Comparison of ENCODE assay signal across 11 cellular contexts in genomic region chr22:26482171-26482570, GRCh38. TPM values are rescaled to one million over a fixed set of nuclear protein-coding genes. Genes with fewer than 3 reads are reported as not detected.
DNase-seq lines count a peak whose midpoint lies in the region; ATAC-seq, FAIRE-seq and TF ChIP-seq lines count a peak whose summit lies in the region.
"Had no signal": no experiment of that assay in that cellular context is flagged by ENCODE, and none has a peak within 500 bp of the region (broad histone marks: within the 10 kb centered on the region; RNA-seq: fewer than 3 reads in every experiment).

No MANE protein-coding gene starts in this region.

- peaks cover 58% of the 10 kb centered on the region for H3K4me1 Mint-ChIP-seq in osteocyte (ENCODE audit: unreplicated experiment)

- H2AFZ ChIP-seq in SK-N-SH (ENCODE audit: low read depth) (no peak overlapping the region), GM12878 (ENCODE audit: control insufficient read depth, low read depth, low read length) (no peak overlapping the region)

- TF ChIP-seq EP300 in SK-N-SH (IDR thresholded peaks at IDR 0.05; ENCODE audit: borderline replicate concordance in 1 of 2, low read depth in 1 of 2, low read length in 1 of 2) (no peak), GM12878 (IDR thresholded peaks at IDR 0.05; ENCODE audit: borderline replicate concordance in 1 of 2, control insufficient read depth in 1 of 2, low read depth in 2 of 2, low read length in 2 of 2) (no peak)

- H3K4me2 ChIP-seq in SK-N-SH = peak overlapping the region; percentile 89; the same call in 1 of the 2 replicates
- H3K4me2 ChIP-seq in GM12878 (ENCODE audit: control insufficient read depth, insufficient read depth) = peak overlapping the region; percentile 97

- intact Hi-C loops in GM12878 (cut with micrococcal nuclease; ENCODE audit: unreplicated experiment) = loop anchor here (5.0 kb wide), 1 partner anchor 50 kb away; no protein-coding TSS in a partner anchor

- H3F3A ChIP-seq in SK-N-SH (replicated peaks; ENCODE audit: insufficient read depth) = no peaks in the 10 kb centered on the region

- H3K4me3 Mint-ChIP-seq in osteocyte (ENCODE audit: unreplicated experiment) = peak overlapping the region; percentile 82

- peaks cover 10% of the 10 kb centered on the region for H3K36me3 Mint-ChIP-seq in osteocyte (ENCODE audit: unreplicated experiment)

- H3K9ac ChIP-seq in SK-N-SH (peak overlapping the region; percentile 93; the same call in 1 of the 2 replicates), GM12878 (ENCODE audit: control insufficient read depth, insufficient read depth, low read length) (no peak overlapping the region)

- in situ Hi-C loops in GM12878 (cut with MboI) = no loop called here

- POLR2A ChIA-PET in SK-N-SH (lab: Yijun Ruan, JAX) = interaction anchor here (0.6 to 1.6 kb wide), 2 partner anchors 22 to 187 kb away, joined by 3 read pairs; no protein-coding TSS in a partner anchor
- POLR2A ChIA-PET in GM12878 (lab: Charles Lee) = interaction anchor here (0.8 to 3.6 kb wide), 6 partner anchors 30 to 189 kb away, joined by 3 to 18 read pairs (median 5); partner anchors contain the start of gene TFIP11

- no peaks in the 10 kb centered on the region for H3K9me3 ChIP-seq in SK-N-SH
- H3K9me3 ChIP-seq in GM12878 (replicated peaks; ENCODE audit: control insufficient read depth, insufficient read depth, low read length) = no peaks in the 10 kb centered on the region

- BruUV-seq in GM12878 (replicated peaks; lab: Mats Ljungman, UMichigan) = no TSS peak

- H3K4me1 ChIP-seq in SK-N-SH (ENCODE audit: control insufficient read depth in 1 of 2, insufficient read depth in 2 of 2, low read depth in 1 of 2, low read length in 1 of 2) (peaks cover 4 to 27% of the 10 kb centered on the region in 2 experiments; a peak in 3 of 4 replicates), GM12878 (ENCODE audit: control insufficient read depth, insufficient read depth, low read length) (peaks cover 29% of the 10 kb centered on the region)

- H3K9me2 ChIP-seq in SK-N-SH = no peaks in the 10 kb centered on the region

- TF ChIP-seq POLR2A in NB4 (IDR thresholded peaks at IDR 0.05; ENCODE audit: extremely low read depth, insufficient read length) (no peak), GM12878 (IDR thresholded peaks at IDR 0.05; ENCODE audit: low read depth, low read length) (no peak)

- WGBS in SK-N-SH (ENCODE audit: low lambda C conversion rate) = 88% methylated on average over 5 of the region's 5 CpGs
- WGBS in GM12878 (ENCODE audit: insufficient coverage, insufficient replicate concordance, low lambda C conversion rate, missing lambda C conversion rate) = 26% methylated on average over 5 of the region's 5 CpGs

- TF ChIP-seq CTCF in SK-N-SH (IDR thresholded peaks at IDR 0.05) = no peak
- TF ChIP-seq CTCF in NB4 (IDR thresholded peaks at IDR 0.05; ENCODE audit: low read depth, low read length) = no peak
- TF ChIP-seq CTCF in GM12878 (IDR thresholded peaks at IDR 0.05 in 2 of 3, conservative IDR thresholded peaks at IDR 0.05 in 1 of 3; ENCODE audit: control insufficient read depth in 2 of 3, extremely low read depth in 1 of 3, insufficient read depth in 1 of 3, low read depth in 3 of 3, low read length in 3 of 3) = no peak
- no peak for TF ChIP-seq CTCF in osteocyte (IDR thresholded peaks at IDR 0.05)

- DNase-seq in SK-N-SH (no peak), NB4 (ENCODE audit: low read depth) (no peak), GM12878 (ENCODE audit: low read depth, low spot score) (no peak), osteocyte (ENCODE audit: extremely low spot score, unreplicated experiment) (no peak), NCI-H2107 (lab: John Stamatoyannopoulos, UW) (no peak), A172 (ENCODE audit: low spot score) (no peak)
- DNase-seq: NCI-H1930, SHP77 treated with DMSO at 0.1 percent for 48 hours had no signal

- SMC1A ChIA-PET in GM12878 (lab: Charles Lee; ENCODE audit: uncharacterized antibody, unreplicated experiment) = interaction anchor here (0.6 to 4.3 kb wide), 13 partner anchors 9 to 192 kb away, joined by 3 to 17 read pairs (median 3); no protein-coding TSS in a partner anchor

- H3K9me3 Mint-ChIP-seq in osteocyte (ENCODE audit: unreplicated experiment) = no peaks in the 10 kb centered on the region

- H3K27me3 ChIP-seq in SK-N-SH (ENCODE audit: insufficient read depth) = no peaks in the 10 kb centered on the region
- H3K27me3 ChIP-seq in GM12878 (replicated peaks in 1 of 2; ENCODE audit: control insufficient read depth in 2 of 2, insufficient read depth in 2 of 2, low read length in 1 of 2) = no peaks in the 10 kb centered on the region

- H3K27ac ChIP-seq in SK-N-SH (ENCODE audit: low read depth in 2 of 2, low read length in 1 of 2) (no peak overlapping the region), GM12878 (ENCODE audit: control insufficient read depth, insufficient read depth) (peak overlapping the region; percentile 88)

- RAD21 ChIA-PET in GM12878 (lab: Charles Lee; ENCODE audit: unreplicated experiment) = interaction anchor here (0.8 to 2.4 kb wide), 9 partner anchors 19 to 190 kb away, joined by 3 to 7 read pairs (median 4); no protein-coding TSS in a partner anchor

- TF ChIP-seq RAD21 in SK-N-SH (IDR thresholded peaks at IDR 0.05; ENCODE audit: low read length) (no peak), GM12878 (IDR thresholded peaks at IDR 0.05; ENCODE audit: insufficient read depth, low read depth, low read length) (no peak)

- no peaks in the 10 kb centered on the region for H3K27me3 Mint-ChIP-seq in osteocyte (ENCODE audit: unreplicated experiment)

- peak overlapping the region; percentile 96 for H3K27ac Mint-ChIP-seq in osteocyte (ENCODE audit: unreplicated experiment)

- H3K36me3 ChIP-seq in SK-N-SH (replicated peaks in 1 of 2; ENCODE audit: control insufficient read depth in 1 of 2, insufficient read depth in 2 of 2, low read length in 1 of 2) (peaks cover 0 to 9% of the 10 kb centered on the region in 2 experiments), GM12878 (ENCODE audit: control insufficient read depth in 2 of 2, insufficient read depth in 2 of 2, low read length in 1 of 2) (no peaks in the 10 kb centered on the region)

- H3K4me3 ChIP-seq in SK-N-SH (ENCODE audit: low read depth in 2 of 2, low read length in 1 of 2) = no peak overlapping the region
- peak overlapping the region; percentile 91 for H3K4me3 ChIP-seq in NB4 (ENCODE audit: low read depth, low read length)
- H3K4me3 ChIP-seq in GM12878 = peak overlapping the region; percentile 97; the same call in 1 of the 2 replicates

- ATAC-seq in SK-N-SH treated with all-trans-retinoic acid at 6 μM for 48 hours (no peak), GM12878 (no peak), HG02981 (IDR thresholded peaks at IDR 0.05; ENCODE audit: unreplicated experiment) (no peak)

- H4K20me1 ChIP-seq in SK-N-SH (ENCODE audit: insufficient read depth) = no peaks in the 10 kb centered on the region
- H4K20me1 ChIP-seq in GM12878 (ENCODE audit: control insufficient read depth, insufficient read depth) = no peaks in the 10 kb centered on the region

- H3K79me2 ChIP-seq in SK-N-SH (ENCODE audit: insufficient read depth) (peaks cover 87% of the 10 kb centered on the region), GM12878 (ENCODE audit: control insufficient read depth, insufficient read depth, low read length) (peaks cover 63% of the 10 kb centered on the region)

- no peak for FAIRE-seq in GM12878 (lab: Jason Lieb, UNC)
- FAIRE-seq: A204.1 had no signal

- CTCF ChIA-PET in SK-N-SH (lab: Yijun Ruan, JAX) = interaction anchor here (0.6 to 2.0 kb wide), 5 partner anchors 9 to 1280 kb away, joined by 3 to 7 read pairs (median 3); no protein-coding TSS in a partner anchor
- CTCF ChIA-PET in GM12878 (lab: Yijun Ruan, JAX) = interaction anchor here (0.6 to 7.1 kb wide), 10 partner anchors 13 to 1437 kb away, joined by 3 to 47 read pairs (median 10); partner anchors contain the start of gene PITPNB

RNA-seq across cellular contexts. Expression of gene HPS4, which starts 1.4 kb away (rescaled TPM):
- polyA plus RNA-seq in SK-N-SH (2012; rRNA removed) (22.5 and 28.3 TPM in 2 replicates), GM12878 (2011; rRNA removed) (36.5 and 52.5 TPM in 2 replicates), GM12878 (2014; fragmentation: Illumina TruSeq; extraction: Trizol) (27.3 and 31.1 TPM in 2 replicates), GM12878 (2014; fragmentation: Nextera tagmentation; extraction: Ambion mirVana) (10 to 100 TPM; 11.7 to 12.3 TPM), GM12878 (2014; rRNA removed) (32.4 and 34.4 TPM in 2 replicates), GM12878 (2016; fragmentation: Nextera tagmentation; extraction: Ambion mirVana) (10 to 100 TPM; 28.7 to 30.5 TPM)
- polyA plus RNA-seq in SK-N-SH (2012; cell fraction: cytosol; rRNA removed) = 17.2 and 18.4 TPM in 2 replicates
- polyA plus RNA-seq in SK-N-SH (2012; cell fraction: nucleus; rRNA removed) = 76.6 and 90.5 TPM in 2 replicates
- 182 and 200 TPM in 2 replicates for total RNA-seq in GM12878 (2013; cell fraction: nucleolus; rRNA removed)
- total RNA-seq in GM12878 (2014; rRNA removed) (36.7 and 38.5 TPM in 2 replicates), GM12878 (2014; rRNA removed; fragmentation: Illumina TruSeq; extraction: Trizol) (24.2 and 25.7 TPM in 2 replicates), GM12878 (2021) (34.2 and 35.2 TPM in 2 replicates), osteocyte (35.8 and 37.1 TPM in 2 replicates)
- 19.5 TPM for polyA plus RNA-seq in GM12878 (2011; ENCODE audit: low read depth)
- 35.8 and 37.7 TPM in 2 replicates for polyA plus RNA-seq in GM12878 (2011; cell fraction: cytosol; rRNA removed)
- 119 and 130 TPM in 2 replicates for polyA plus RNA-seq in GM12878 (2011; cell fraction: nucleus; rRNA removed)
- 26.4 and 30.0 TPM in 2 replicates for polyA plus RNA-seq in GM12878 (2012)
- 40.2 and 41.4 TPM in 2 replicates for polyA minus RNA-seq in GM12878 (2011; rRNA and poly(A)+ RNA removed)
- 14.2 and 15.0 TPM in 2 replicates for polyA minus RNA-seq in GM12878 (2011; cell fraction: cytosol; rRNA and poly(A)+ RNA removed)
- 43.3 and 49.2 TPM in 2 replicates for polyA minus RNA-seq in GM12878 (2011; cell fraction: nucleus; rRNA and poly(A)+ RNA removed)
- 18.4 and 20.4 TPM in 2 replicates for total RNA-seq in A172 (2014; rRNA removed; shearing (Covaris generic))

RNA-seq across cellular contexts. Expression of gene SRRD, which starts 1.5 kb away (rescaled TPM):
- polyA plus RNA-seq in SK-N-SH (2012; rRNA removed) (12.9 and 18.0 TPM in 2 replicates), GM12878 (2011; rRNA removed) (50.5 and 55.9 TPM in 2 replicates), GM12878 (2014; fragmentation: Illumina TruSeq; extraction: Trizol) (31.5 and 41.6 TPM in 2 replicates), GM12878 (2014; fragmentation: Nextera tagmentation; extraction: Ambion mirVana) (10 to 100 TPM in 1 of 2 experiments, 1 to 10 TPM in 1; 4.1 to 15.4 TPM), GM12878 (2014; rRNA removed) (22.3 and 27.4 TPM in 2 replicates), GM12878 (2016; fragmentation: Nextera tagmentation; extraction: Ambion mirVana) (10 to 100 TPM; 42.9 to 50.6 TPM)
- 20.8 and 25.6 TPM in 2 replicates for polyA plus RNA-seq in SK-N-SH (2012; cell fraction: cytosol; rRNA removed)
- 7.2 and 8.4 TPM in 2 replicates for polyA plus RNA-seq in SK-N-SH (2012; cell fraction: nucleus; rRNA removed)
- total RNA-seq in GM12878 (2013; cell fraction: nucleolus; rRNA removed) = 14.9 and 17.6 TPM in 2 replicates
- total RNA-seq in GM12878 (2014; rRNA removed) (17.2 and 17.7 TPM in 2 replicates), GM12878 (2014; rRNA removed; fragmentation: Illumina TruSeq; extraction: Trizol) (21.2 and 26.4 TPM in 2 replicates), GM12878 (2021) (27.5 and 32.9 TPM in 2 replicates), osteocyte (20.4 and 21.6 TPM in 2 replicates)
- polyA plus RNA-seq in GM12878 (2011; ENCODE audit: low read depth) = 9.4 TPM
- 20.4 and 32.3 TPM in 2 replicates for polyA plus RNA-seq in GM12878 (2011; cell fraction: cytosol; rRNA removed)
- polyA plus RNA-seq in GM12878 (2011; cell fraction: nucleus; rRNA removed) = 16.9 and 17.7 TPM in 2 replicates
- 9.4 and 18.9 TPM in 2 replicates for polyA plus RNA-seq in GM12878 (2012)
- 30.7 and 36.9 TPM in 2 replicates for polyA minus RNA-seq in GM12878 (2011; rRNA and poly(A)+ RNA removed)
- 7.6 and 9.1 TPM in 2 replicates for polyA minus RNA-seq in GM12878 (2011; cell fraction: cytosol; rRNA and poly(A)+ RNA removed)
- 4.8 and 7.7 TPM in 2 replicates for polyA minus RNA-seq in GM12878 (2011; cell fraction: nucleus; rRNA and poly(A)+ RNA removed)
- 19.2 and 24.1 TPM in 2 replicates for total RNA-seq in A172 (2014; rRNA removed; shearing (Covaris generic))

RNA-seq across cellular contexts. Expression of gene TFIP11, which starts 30.1 kb away (rescaled TPM):
- polyA plus RNA-seq in SK-N-SH (2012; rRNA removed) = 32.8 and 37.5 TPM in 2 replicates
- polyA plus RNA-seq in SK-N-SH (2012; cell fraction: cytosol; rRNA removed) = 20.4 and 24.9 TPM in 2 replicates
- polyA plus RNA-seq in SK-N-SH (2012; cell fraction: nucleus; rRNA removed) = 64.2 and 79.7 TPM in 2 replicates
- total RNA-seq in GM12878 (2013; cell fraction: nucleolus; rRNA removed) = 70.0 and 73.7 TPM in 2 replicates
- total RNA-seq in GM12878 (2014; rRNA removed) = 31.7 and 34.6 TPM in 2 replicates
- 28.3 and 32.2 TPM in 2 replicates for total RNA-seq in GM12878 (2014; rRNA removed; fragmentation: Illumina TruSeq; extraction: Trizol)
- total RNA-seq in GM12878 (2021) = 35.6 and 42.2 TPM in 2 replicates
- 17.4 TPM for polyA plus RNA-seq in GM12878 (2011; ENCODE audit: low read depth)
- polyA plus RNA-seq in GM12878 (2011; rRNA removed) = 36.5 and 43.3 TPM in 2 replicates
- polyA plus RNA-seq in GM12878 (2011; cell fraction: cytosol; rRNA removed) = 38.1 and 44.3 TPM in 2 replicates
- 70.3 and 74.9 TPM in 2 replicates for polyA plus RNA-seq in GM12878 (2011; cell fraction: nucleus; rRNA removed)
- 23.4 and 24.1 TPM in 2 replicates for polyA plus RNA-seq in GM12878 (2012)
- 27.3 and 29.4 TPM in 2 replicates for polyA plus RNA-seq in GM12878 (2014; fragmentation: Illumina TruSeq; extraction: Trizol)
- 10 to 100 TPM; 14.2 to 19.1 TPM for polyA plus RNA-seq in GM12878 (2014; fragmentation: Nextera tagmentation; extraction: Ambion mirVana)
- 23.1 and 31.6 TPM in 2 replicates for polyA plus RNA-seq in GM12878 (2014; rRNA removed)
- polyA plus RNA-seq in GM12878 (2016; fragmentation: Nextera tagmentation; extraction: Ambion mirVana) = 10 to 100 TPM; 35.9 to 40.1 TPM
- 66.5 and 75.2 TPM in 2 replicates for polyA minus RNA-seq in GM12878 (2011; rRNA and poly(A)+ RNA removed)
- 12.3 and 18.2 TPM in 2 replicates for polyA minus RNA-seq in GM12878 (2011; cell fraction: cytosol; rRNA and poly(A)+ RNA removed)
- polyA minus RNA-seq in GM12878 (2011; cell fraction: nucleus; rRNA and poly(A)+ RNA removed) = 46.3 and 59.1 TPM in 2 replicates
- total RNA-seq in osteocyte = 32.1 and 39.0 TPM in 2 replicates
- total RNA-seq in A172 (2014; rRNA removed; shearing (Covaris generic)) = 21.1 and 23.1 TPM in 2 replicates

RNA-seq across cellular contexts. Expression of gene ASPHD2, which starts 53.1 kb away (rescaled TPM):
- polyA plus RNA-seq in SK-N-SH (2012; rRNA removed) = 2.1 and 2.2 TPM in 2 replicates
- polyA plus RNA-seq in SK-N-SH (2012; cell fraction: cytosol; rRNA removed) = 1.6 and 2.1 TPM in 2 replicates
- polyA plus RNA-seq in SK-N-SH (2012; cell fraction: nucleus; rRNA removed) = 1.1 and 1.3 TPM in 2 replicates
- 8.5 and 10.4 TPM in 2 replicates for total RNA-seq in GM12878 (2013; cell fraction: nucleolus; rRNA removed)
- 10.4 and 10.8 TPM in 2 replicates for total RNA-seq in GM12878 (2014; rRNA removed)
- total RNA-seq in GM12878 (2014; rRNA removed; fragmentation: Illumina TruSeq; extraction: Trizol) = 5.0 and 5.3 TPM in 2 replicates
- 10.6 TPM in 2 replicates for total RNA-seq in GM12878 (2021)
- polyA plus RNA-seq in GM12878 (2011; ENCODE audit: low read depth) = 2.3 TPM
- 6.2 and 7.7 TPM in 2 replicates for polyA plus RNA-seq in GM12878 (2011; rRNA removed)
- polyA plus RNA-seq in GM12878 (2011; cell fraction: cytosol; rRNA removed) = 7.7 and 8.5 TPM in 2 replicates
- polyA plus RNA-seq in GM12878 (2011; cell fraction: nucleus; rRNA removed) = 6.9 and 7.5 TPM in 2 replicates
- polyA plus RNA-seq in GM12878 (2012) = 3.4 and 4.4 TPM in 2 replicates
- 3.5 and 5.1 TPM in 2 replicates for polyA plus RNA-seq in GM12878 (2014; fragmentation: Illumina TruSeq; extraction: Trizol)
- 1 to 10 TPM; 1.6 to 2.3 TPM for polyA plus RNA-seq in GM12878 (2014; fragmentation: Nextera tagmentation; extraction: Ambion mirVana)
- 9.0 TPM in 2 replicates for polyA plus RNA-seq in GM12878 (2014; rRNA removed)
- 1 to 10 TPM; 1.6 to 3.2 TPM for polyA plus RNA-seq in GM12878 (2016; fragmentation: Nextera tagmentation; extraction: Ambion mirVana)
- 10.2 and 15.7 TPM in 2 replicates for polyA minus RNA-seq in GM12878 (2011; rRNA and poly(A)+ RNA removed)
- 3.7 and 5.5 TPM in 2 replicates for polyA minus RNA-seq in GM12878 (2011; cell fraction: cytosol; rRNA and poly(A)+ RNA removed)
- 4.5 and 6.3 TPM in 2 replicates for polyA minus RNA-seq in GM12878 (2011; cell fraction: nucleus; rRNA and poly(A)+ RNA removed)
- 4.5 and 4.9 TPM in 2 replicates for total RNA-seq in osteocyte
- total RNA-seq in A172 (2014; rRNA removed; shearing (Covaris generic)) = 4.0 and 4.5 TPM in 2 replicates

Comparison
In these comparisons a context has a peak if more than half of its experiments do, and no peak if none do; other contexts are left out.
1. H3K4me3 ChIP-seq: peak in NB4 (single experiment) and GM12878 (single experiment); none in SK-N-SH (0 of 2).